In the genomic region with DNA sequence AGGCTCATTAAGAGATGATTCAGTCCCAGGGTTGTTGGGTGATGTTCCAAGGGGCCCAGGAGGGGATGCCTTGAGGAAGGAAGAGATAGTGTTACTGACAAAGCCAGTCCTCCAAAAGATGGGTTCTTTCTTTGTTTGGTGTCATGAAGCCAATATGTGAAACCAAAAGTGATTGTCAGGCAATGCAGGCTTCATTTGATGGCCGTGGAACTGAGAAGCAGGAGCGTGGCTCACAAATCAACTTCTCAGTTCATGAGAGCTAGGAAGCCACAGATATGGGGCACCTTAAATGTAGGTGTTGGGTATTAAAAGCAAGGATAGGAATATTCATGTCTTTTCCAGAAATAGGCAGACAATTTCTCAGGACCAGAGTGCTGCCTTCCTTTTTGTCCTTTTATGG, we compare ENCODE assay signal across 33 cellular contexts.
"Had no signal": no experiment of that assay in that cellular context is flagged by ENCODE, and none has a peak within 500 bp of the region (broad histone marks: within the 10 kb centered on the region; RNA-seq: fewer than 3 reads in every experiment).

No MANE protein-coding gene starts in this region.

- H3K9me3 ChIP-seq: Peyer's patch, SJSA1, SK-N-SH had no signal

- ATAC-seq: activated CD8-positive, alpha-beta T cell treated with anti-CD3 and anti-CD28 coated beads for 36 hours; activated naive CD8-positive, alpha-beta T cell treated with anti-CD3 and anti-CD28 coated beads, Interleukin-2, amount 50 U/mL, for 24 hours; PC-3 had no signal

- H3K27ac Mint-ChIP-seq: activated CD4-positive, alpha-beta T cell treated with anti-CD3 and anti-CD28 coated beads, Interleukin-2, amount 10 ng/mL, durations not matched to agents 24 days and 14 days; activated CD8-positive, alpha-beta T cell treated with anti-CD3 and anti-CD28 coated beads for 36 hours; activated naive CD4-positive, alpha-beta T cell treated with anti-CD3 and anti-CD28 coated beads for 36 hours; activated naive CD8-positive, alpha-beta T cell; activated naive CD8-positive, alpha-beta T cell treated with anti-CD3 and anti-CD28 coated beads, Interleukin-2, amount 50 U/mL, for 24 hours; activated T-cell treated with anti-CD3 and anti-CD28 coated beads, Interleukin-2, amount 50 U/mL, for 24 hours; brain; T-helper 1 cell treated with Interleukin-12 subunit alpha and Interleukin-12 subunit beta and Interleukin-4 antibody, amounts not matched to agents 30 μg/mL and 1 μg/mL, for 36 hours; T-helper 2 cell treated with Interferon-gamma antibody and Interleukin-4, amounts not matched to agents 5 μg/mL and 100 μg/mL, for 36 hours had no signal

- H3K4me3 ChIP-seq: Peyer's patch, SJSA1 had no signal

- H3K4me1 Mint-ChIP-seq: activated CD4-positive, alpha-beta T cell treated with anti-CD3 and anti-CD28 coated beads, Interleukin-2, amount 10 ng/mL, durations not matched to agents 24 days and 14 days; activated naive CD8-positive, alpha-beta T cell treated with anti-CD3 and anti-CD28 coated beads, Interleukin-2, amount 50 U/mL, for 24 hours had no signal

- DNase-seq: activated CD4-positive, alpha-beta T cell treated with anti-CD3 and anti-CD28 coated beads, Interleukin-2, amount 10 ng/mL, durations not matched to agents 24 days and 14 days; activated CD4-positive, alpha-beta T cell treated with anti-CD3 and anti-CD28 coated beads, Interleukin-2, amount 50 U/mL, for 4 hours; activated CD8-positive, alpha-beta T cell treated with anti-CD3 and anti-CD28 coated beads for 36 hours; activated gamma-delta T cell treated with Interleukin-2 at 50 U/mL for 16 hours; activated naive CD4-positive, alpha-beta T cell treated with anti-CD3 and anti-CD28 coated beads for 36 hours; activated naive CD8-positive, alpha-beta T cell treated with anti-CD3 and anti-CD28 coated beads, Interleukin-2, amount 50 U/mL, for 24 hours; activated T-cell treated with anti-CD3 and anti-CD28 coated beads, Interleukin-2, amount 50 U/mL, for 24 hours; anterior cingulate cortex; caudate nucleus; cerebellar nuclear complex; NCI-H1048; NCI-H1105 treated with DMSO at 0.1 percent for 48 hours; NCI-H1436; NCI-H1694; NCI-H1930; NCI-H2081 treated with DMSO at 0.1 percent for 48 hours; NCI-H226; NCI-H446 treated with DMSO at 0.1 percent for 48 hours; NCI-H524; NCI-H69; NCI-H82; NK-92 treated with Interleukin-12 subunit alpha and Interleukin-12 subunit beta, amount 100 ng/mL, for 24 hours; PC-3; Peyer's patch; RPMI8226; SHP77 treated with DMSO at 0.1 percent for 48 hours; SK-N-SH had no signal

- H3K36me3 Mint-ChIP-seq: activated naive CD8-positive, alpha-beta T cell; brain had no signal

- H3K9ac ChIP-seq: SK-N-SH had no signal

- H3K27me3 Mint-ChIP-seq: activated CD4-positive, alpha-beta T cell treated with anti-CD3 and anti-CD28 coated beads, Interleukin-2, amount 10 ng/mL, durations not matched to agents 24 days and 14 days; activated CD8-positive, alpha-beta T cell treated with anti-CD3 and anti-CD28 coated beads for 36 hours had no signal

- H3K4me1 ChIP-seq: Peyer's patch, SJSA1 had no signal

- H3K27ac ChIP-seq: Peyer's patch, SJSA1 had no signal

- H3K4me2 ChIP-seq: SK-N-SH had no signal

- H3K27me3 ChIP-seq: Peyer's patch, SJSA1 had no signal

- FAIRE-seq: TTC549 had no signal

- H3K9me3 Mint-ChIP-seq: activated T-cell treated with anti-CD3 and anti-CD28 coated beads, Interleukin-2, amount 50 U/mL, for 24 hours; T-helper 1 cell treated with Interleukin-12 subunit alpha and Interleukin-12 subunit beta and Interleukin-4 antibody, amounts not matched to agents 30 μg/mL and 1 μg/mL, for 36 hours; T-helper 2 cell treated with Interferon-gamma antibody and Interleukin-4, amounts not matched to agents 5 μg/mL and 100 μg/mL, for 36 hours had no signal

- H3K36me3 ChIP-seq: Peyer's patch, SJSA1 had no signal

- H3K4me3 Mint-ChIP-seq: activated CD4-positive, alpha-beta T cell treated with anti-CD3 and anti-CD28 coated beads, Interleukin-2, amount 10 ng/mL, durations not matched to agents 24 days and 14 days; activated CD8-positive, alpha-beta T cell treated with anti-CD3 and anti-CD28 coated beads for 36 hours; activated naive CD4-positive, alpha-beta T cell treated with anti-CD3 and anti-CD28 coated beads for 36 hours; activated naive CD8-positive, alpha-beta T cell; activated naive CD8-positive, alpha-beta T cell treated with anti-CD3 and anti-CD28 coated beads, Interleukin-2, amount 50 U/mL, for 24 hours; activated T-cell treated with anti-CD3 and anti-CD28 coated beads, Interleukin-2, amount 50 U/mL, for 24 hours; brain; T-helper 1 cell treated with Interleukin-12 subunit alpha and Interleukin-12 subunit beta and Interleukin-4 antibody, amounts not matched to agents 30 μg/mL and 1 μg/mL, for 36 hours; T-helper 2 cell treated with Interferon-gamma antibody and Interleukin-4, amounts not matched to agents 5 μg/mL and 100 μg/mL, for 36 hours had no signal
